ENCODE assay signal across 1 cellular context in genomic region chr17:50900383-50900892, GRCh38.
A peak's percentile ranks its signal among the peaks of the same experiment; 100 is the strongest.
TF ChIP-seq lines count a peak whose summit lies in the region.

No MANE protein-coding gene starts in this region.

TF ChIP-seq in HepG2, 621 proteins besides CTCF, POLR2A, EP300 and RAD21:
- TF ChIP-seq KLF16 (CRISPR knock-in tag; IDR thresholded peaks at IDR 0.05), result 0 out of 4 replicates have a peak, but pooled peaks of 1 of the 2 experiments have one; percentile 13
- TF ChIP-seq, protein P1, sequence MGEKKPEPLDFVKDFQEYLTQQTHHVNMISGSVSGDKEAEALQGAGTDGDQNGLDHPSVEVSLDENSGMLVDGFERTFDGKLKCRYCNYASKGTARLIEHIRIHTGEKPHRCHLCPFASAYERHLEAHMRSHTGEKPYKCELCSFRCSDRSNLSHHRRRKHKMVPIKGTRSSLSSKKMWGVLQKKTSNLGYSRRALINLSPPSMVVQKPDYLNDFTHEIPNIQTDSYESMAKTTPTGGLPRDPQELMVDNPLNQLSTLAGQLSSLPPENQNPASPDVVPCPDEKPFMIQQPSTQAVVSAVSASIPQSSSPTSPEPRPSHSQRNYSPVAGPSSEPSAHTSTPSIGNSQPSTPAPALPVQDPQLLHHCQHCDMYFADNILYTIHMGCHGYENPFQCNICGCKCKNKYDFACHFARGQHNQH (CRISPR knock-in tag; IDR thresholded peaks at IDR 0.05), result 0 out of 2 replicates have a peak, but pooled peaks have one; percentile 0
- TF ChIP-seq ARNT (IDR thresholded peaks at IDR 0.05), result no peak
- no peak for TF ChIP-seq PHF5A (CRISPR knock-in tag; IDR thresholded peaks at IDR 0.05; ENCODE audit: low read depth, unreplicated experiment)
- TF ChIP-seq GABPB1 (CRISPR knock-in tag; IDR thresholded peaks at IDR 0.05), result no peak
- TF ChIP-seq GATAD1 (CRISPR knock-in tag; IDR thresholded peaks at IDR 0.05), result no peak
- no peak for TF ChIP-seq FOSL2 (CRISPR knock-in tag; IDR thresholded peaks at IDR 0.05)
- TF ChIP-seq ZNF549 (CRISPR knock-in tag; IDR thresholded peaks at IDR 0.05), result no peak
- no peak for TF ChIP-seq ZBTB1 (CRISPR knock-in tag; IDR thresholded peaks at IDR 0.05; ENCODE audit: borderline replicate concordance)
- TF ChIP-seq TBX2 (CRISPR knock-in tag; IDR thresholded peaks at IDR 0.05; ENCODE audit: borderline replicate concordance), result 0 out of 2 replicates have a peak, but pooled peaks have one; percentile 11
- TF ChIP-seq ARNTL (CRISPR knock-in tag; IDR thresholded peaks at IDR 0.05), result no peak
- no peak for TF ChIP-seq FOXO1 (CRISPR knock-in tag; IDR thresholded peaks at IDR 0.05)
- no peak for TF ChIP-seq IRF9 (CRISPR knock-in tag; IDR thresholded peaks at IDR 0.05; ENCODE audit: borderline replicate concordance)
- no peak for TF ChIP-seq PHF21A (CRISPR knock-in tag; IDR thresholded peaks at IDR 0.05)
- TF ChIP-seq GPBP1L1 (CRISPR knock-in tag; IDR thresholded peaks at IDR 0.05), result no peak
- no peak for TF ChIP-seq ZNF468 (CRISPR knock-in tag; IDR thresholded peaks at IDR 0.05)
- TF ChIP-seq SOX13 (IDR thresholded peaks at IDR 0.05), result no peak
- TF ChIP-seq SOX13 (CRISPR knock-in tag; conservative IDR thresholded peaks at IDR 0.05 in 1 of 2, IDR thresholded peaks at IDR 0.05 in 1 of 2), result no peak
- no peak for TF ChIP-seq SIN3A (IDR thresholded peaks at IDR 0.05; ENCODE audit: borderline replicate concordance, low read depth, low read length)
- no peak for TF ChIP-seq ZNF543 (CRISPR knock-in tag; IDR thresholded peaks at IDR 0.05)
- 0 out of 2 replicates have a peak, but pooled peaks have one; percentile 13 for TF ChIP-seq GATAD2A (CRISPR knock-in tag; IDR thresholded peaks at IDR 0.05)
- TF ChIP-seq KDM6A (CRISPR knock-in tag; IDR thresholded peaks at IDR 0.05; ENCODE audit: low read depth), result no peak
- TF ChIP-seq, protein P2, sequence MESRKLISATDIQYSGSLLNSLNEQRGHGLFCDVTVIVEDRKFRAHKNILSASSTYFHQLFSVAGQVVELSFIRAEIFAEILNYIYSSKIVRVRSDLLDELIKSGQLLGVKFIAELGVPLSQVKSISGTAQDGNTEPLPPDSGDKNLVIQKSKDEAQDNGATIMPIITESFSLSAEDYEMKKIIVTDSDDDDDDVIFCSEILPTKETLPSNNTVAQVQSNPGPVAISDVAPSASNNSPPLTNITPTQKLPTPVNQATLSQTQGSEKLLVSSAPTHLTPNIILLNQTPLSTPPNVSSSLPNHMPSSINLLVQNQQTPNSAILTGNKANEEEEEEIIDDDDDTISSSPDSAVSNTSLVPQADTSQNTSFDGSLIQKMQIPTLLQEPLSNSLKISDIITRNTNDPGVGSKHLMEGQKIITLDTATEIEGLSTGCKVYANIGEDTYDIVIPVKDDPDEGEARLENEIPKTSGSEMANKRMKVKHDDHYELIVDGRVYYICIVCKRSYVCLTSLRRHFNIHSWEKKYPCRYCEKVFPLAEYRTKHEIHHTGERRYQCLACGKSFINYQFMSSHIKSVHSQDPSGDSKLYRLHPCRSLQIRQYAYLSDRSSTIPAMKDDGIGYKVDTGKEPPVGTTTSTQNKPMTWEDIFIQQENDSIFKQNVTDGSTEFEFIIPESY (CRISPR knock-in tag; IDR thresholded peaks at IDR 0.05), result peak; percentile 73
